ENCODE assay signal across 9 cellular contexts in genomic region chr1:75134656-75134938, GRCh38. TPM values are rescaled to one million over a fixed set of nuclear protein-coding genes. Genes with fewer than 3 reads are reported as not detected.
DNase-seq lines count a peak whose midpoint lies in the region; ATAC-seq and TF ChIP-seq lines count a peak whose summit lies in the region.
"Had no signal": no experiment of that assay in that cellular context is flagged by ENCODE, and none has a peak within 500 bp of the region (broad histone marks: within the 10 kb centered on the region; RNA-seq: fewer than 3 reads in every experiment).

No MANE protein-coding gene starts in this region.

- intact Hi-C loops in activated B cell treated with CpG ODN at 0.5 μM for 24 hours (cut with micrococcal nuclease): no loop called here

- DNase-seq in stimulated activated naive CD8-positive, alpha-beta T cell treated with anti-CD3 and anti-CD28 coated beads, Interleukin-15, Interleukin-2, amounts not matched to agents 100 U/mL and 50 U/mL, for 24 hours: no peak
- DNase-seq in activated B cell treated with CpG ODN at 0.5 μM for 24 hours (no peak), memory B cell (ENCODE audit: low spot score in 2 of 2) (no peak), BE2C (no peak), NCI-H524 treated with DMSO at 0.1 percent for 48 hours (lab: John Stamatoyannopoulos, UW) (no peak)
- DNase-seq: CD4-positive, alpha-beta T cell had no signal

- no peaks in the 10 kb centered on the region for H3K9me3 Mint-ChIP-seq in stimulated activated naive CD8-positive, alpha-beta T cell treated with anti-CD3 and anti-CD28 coated beads, Interleukin-15, Interleukin-2, amounts not matched to agents 100 ng/mL and 50 ng/mL, for 24 hours
- H3K9me3 Mint-ChIP-seq in activated B cell treated with CpG ODN at 0.5 μM for 24 hours (no peaks in the 10 kb centered on the region), memory B cell (peaks cover 4% of the 10 kb centered on the region)
- H3K9me3 Mint-ChIP-seq: CD4-positive, alpha-beta T cell had no signal

- peaks cover 13% of the 10 kb centered on the region for H3K4me1 Mint-ChIP-seq in stimulated activated naive CD8-positive, alpha-beta T cell treated with anti-CD3 and anti-CD28 coated beads, Interleukin-15, Interleukin-2, amounts not matched to agents 100 ng/mL and 50 ng/mL, for 24 hours (ENCODE audit: low read depth)
- H3K4me1 Mint-ChIP-seq in activated B cell treated with CpG ODN at 0.5 μM for 24 hours (peaks cover 18% of the 10 kb centered on the region), memory B cell (peaks cover 6% of the 10 kb centered on the region)

- H3K4me3 ChIP-seq in BE2C (ENCODE audit: low read depth, low read length): no peak overlapping the region

- H3K27me3 ChIP-seq in BE2C: peaks cover 90% of the 10 kb centered on the region

- TF ChIP-seq CTCF in activated B cell treated with CpG ODN at 0.5 μM for 24 hours (IDR thresholded peaks at IDR 0.05) (no peak), BE2C (IDR thresholded peaks at IDR 0.05; ENCODE audit: low read depth, low read length) (no peak)

- no peak for ATAC-seq in stimulated activated naive CD8-positive, alpha-beta T cell treated with anti-CD3 and anti-CD28 coated beads, Interleukin-15, Interleukin-2, amounts not matched to agents 100 U/mL and 50 U/mL, for 24 hours
- ATAC-seq in activated B cell treated with CpG ODN at 0.5 μM for 24 hours (ENCODE audit: low read depth) (no peak), memory B cell (ENCODE audit: low read depth) (no peak), GM21447 (IDR thresholded peaks at IDR 0.05; ENCODE audit: unreplicated experiment) (no peak), HG02571 (IDR thresholded peaks at IDR 0.05; ENCODE audit: unreplicated experiment) (no peak)

- H3K27ac Mint-ChIP-seq in stimulated activated naive CD8-positive, alpha-beta T cell treated with anti-CD3 and anti-CD28 coated beads, Interleukin-15, Interleukin-2, amounts not matched to agents 100 ng/mL and 50 ng/mL, for 24 hours: no peak overlapping the region
- H3K27ac Mint-ChIP-seq in activated B cell treated with CpG ODN at 0.5 μM for 24 hours (no peak overlapping the region), memory B cell (no peak overlapping the region)
- H3K27ac Mint-ChIP-seq: CD4-positive, alpha-beta T cell had no signal

- H3K36me3 Mint-ChIP-seq in stimulated activated naive CD8-positive, alpha-beta T cell treated with anti-CD3 and anti-CD28 coated beads, Interleukin-15, Interleukin-2, amounts not matched to agents 100 ng/mL and 50 ng/mL, for 24 hours (ENCODE audit: low read depth): no peaks in the 10 kb centered on the region
- H3K36me3 Mint-ChIP-seq in activated B cell treated with CpG ODN at 0.5 μM for 24 hours (ENCODE audit: low read depth) (no peaks in the 10 kb centered on the region), memory B cell (peaks cover 2% of the 10 kb centered on the region)

- H3K27me3 Mint-ChIP-seq in stimulated activated naive CD8-positive, alpha-beta T cell treated with anti-CD3 and anti-CD28 coated beads, Interleukin-15, Interleukin-2, amounts not matched to agents 100 ng/mL and 50 ng/mL, for 24 hours: peaks cover 93% of the 10 kb centered on the region
- peaks cover 76% of the 10 kb centered on the region for H3K27me3 Mint-ChIP-seq in activated B cell treated with CpG ODN at 0.5 μM for 24 hours
- peaks cover 31% of the 10 kb centered on the region for H3K27me3 Mint-ChIP-seq in memory B cell

- CTCF ChIA-PET in activated B cell treated with CpG ODN at 0.5 μM for 24 hours (lab: Charles Lee): no interaction called here

- H3K4me3 Mint-ChIP-seq in stimulated activated naive CD8-positive, alpha-beta T cell treated with anti-CD3 and anti-CD28 coated beads, Interleukin-15, Interleukin-2, amounts not matched to agents 100 ng/mL and 50 ng/mL, for 24 hours: peak overlapping the region; percentile 76
- H3K4me3 Mint-ChIP-seq in activated B cell treated with CpG ODN at 0.5 μM for 24 hours (peak overlapping the region; percentile 81), memory B cell (peak overlapping the region; percentile 83)
- H3K4me3 Mint-ChIP-seq: CD4-positive, alpha-beta T cell had no signal

- POLR2A ChIA-PET in activated B cell treated with CpG ODN at 0.5 μM for 24 hours (lab: Charles Lee): no interaction called here

- no peaks in the 10 kb centered on the region for H3K36me3 ChIP-seq in BE2C

- no peaks in the 10 kb centered on the region for H3K9me3 ChIP-seq in BE2C

- no peaks in the 10 kb centered on the region for H3K4me1 ChIP-seq in BE2C

RNA-seq across cellular contexts. Expression of gene LHX8, which starts 0.4 kb away (rescaled TPM):
- not detected in 2 replicates for total RNA-seq in activated B cell treated with CpG ODN at 0.5 μM for 24 hours
- polyA plus RNA-seq in BE2C (2012; ENCODE audit: insufficient read depth, insufficient read length, low read depth): not detected
- total RNA-seq: CD4-positive, alpha-beta T cell had no signal
